Comparison of ENCODE assay signal across 8 cellular contexts in the genomic region with DNA sequence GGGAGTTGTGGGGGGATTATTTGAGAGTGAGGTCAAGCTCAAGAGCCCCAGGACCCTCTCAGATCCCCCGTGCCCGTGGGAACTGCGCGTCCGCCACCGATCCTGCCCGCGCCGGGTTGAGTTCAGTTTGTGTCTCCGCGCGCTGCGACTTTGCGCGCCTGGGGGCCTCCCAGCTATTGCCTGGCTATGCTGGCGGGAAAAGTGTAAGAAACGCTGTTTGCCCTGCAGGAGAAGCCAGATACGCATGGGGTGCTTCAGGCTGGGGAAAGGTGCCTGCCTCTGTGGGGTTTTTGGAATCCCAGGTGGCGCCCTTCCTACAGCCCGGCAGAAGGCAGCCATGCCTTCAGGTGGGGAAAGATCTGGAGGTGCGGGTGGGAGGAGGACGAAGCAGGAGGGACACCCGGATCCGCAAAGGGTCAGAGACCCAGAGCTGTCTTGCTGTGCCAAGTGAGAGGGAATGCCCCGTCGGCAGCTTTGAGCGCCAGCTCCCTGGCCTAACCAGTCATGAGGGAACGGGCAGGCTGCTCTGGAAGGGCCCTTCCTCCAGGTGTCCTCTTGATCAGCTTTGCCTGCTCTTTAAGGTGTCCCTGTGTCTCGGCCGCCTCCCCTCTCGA. TPM values are rescaled to one million over a fixed set of nuclear protein-coding genes. Genes with fewer than 3 reads are reported as not detected.
DNase-seq lines count a peak whose midpoint lies in the region; ATAC-seq and TF ChIP-seq lines count a peak whose summit lies in the region.

No MANE protein-coding gene starts in this region.

- peak overlapping the region; percentile 85 for H3K4me2 ChIP-seq in neuronal stem cell (ENCODE audit: insufficient read depth, low read length, poor library complexity, severe bottlenecking)

- H4K8ac ChIP-seq in neuronal stem cell (ENCODE audit: low read depth, low read length), result no peak overlapping the region

- H2BK12ac ChIP-seq in neuronal stem cell (ENCODE audit: low read length), result no peak overlapping the region

- H3K27me3 ChIP-seq in NT2/D1 (ENCODE audit: insufficient read depth, insufficient read length) (no peaks in the 10 kb centered on the region), neuronal stem cell (ENCODE audit: control insufficient read depth in 3 of 3, insufficient read depth in 3 of 3, low read depth in 1 of 3, low read length in 3 of 3) (no peaks in the 10 kb centered on the region)

- H4K91ac ChIP-seq in neuronal stem cell (ENCODE audit: low read depth, low read length, poor library complexity), result peak overlapping the region; percentile 19

- H3K18ac ChIP-seq in neuronal stem cell (ENCODE audit: low read length), result peak overlapping the region; percentile 99

- peak overlapping the region; percentile 56 for H3K4me3 ChIP-seq in NT2/D1 (ENCODE audit: insufficient read length, low read depth)
- peak overlapping the region; percentile 56 to 78 for H3K4me3 ChIP-seq in neuronal stem cell (ENCODE audit: low read length in 2 of 2)

- no peaks in the 10 kb centered on the region for H3K79me1 ChIP-seq in neuronal stem cell (ENCODE audit: low read depth, low read length)

- no peak for TF ChIP-seq CTCF in endothelial cell (IDR thresholded peaks at IDR 0.05; ENCODE audit: unreplicated experiment)

- peak overlapping the region; percentile 77 for H2AK5ac ChIP-seq in neuronal stem cell (ENCODE audit: low read depth, low read length)

- H2AFZ ChIP-seq in neuronal stem cell (ENCODE audit: low read length), result peak overlapping the region; percentile 96

- H3K36me3 ChIP-seq in NT2/D1 (ENCODE audit: insufficient read depth, insufficient read length, low read length), result no peaks in the 10 kb centered on the region
- no peaks in the 10 kb centered on the region for H3K36me3 ChIP-seq in neuronal stem cell (replicated peaks in 1 of 2; ENCODE audit: control insufficient read depth in 2 of 2, insufficient read depth in 2 of 2, low read length in 2 of 2)

- H3K4me1 Mint-ChIP-seq in endothelial cell (ENCODE audit: unreplicated experiment), result peaks cover 30% of the 10 kb centered on the region

- H2BK5ac ChIP-seq in neuronal stem cell (ENCODE audit: low read length), result peak overlapping the region; percentile 99

- peak overlapping the region; percentile 92 for H3K9ac ChIP-seq in NT2/D1 (ENCODE audit: insufficient read length, low read depth)
- peak overlapping the region; percentile 96 for H3K9ac ChIP-seq in neuronal stem cell (ENCODE audit: low read depth, low read length, poor library complexity)

- H2BK120ac ChIP-seq in neuronal stem cell (ENCODE audit: low read depth, low read length), result peak overlapping the region; percentile 100

- H3K27me3 Mint-ChIP-seq in endothelial cell (ENCODE audit: unreplicated experiment), result peaks cover 13% of the 10 kb centered on the region

- ATAC-seq in HG02884 (IDR thresholded peaks at IDR 0.05; ENCODE audit: unreplicated experiment) (no peak), HG02623 (IDR thresholded peaks at IDR 0.05; ENCODE audit: unreplicated experiment) (no peak)

- H3K4me1 ChIP-seq in NT2/D1 (ENCODE audit: insufficient read depth, insufficient read length), result peaks cover 23% of the 10 kb centered on the region
- peaks cover 29 to 33% of the 10 kb centered on the region in 2 donors for H3K4me1 ChIP-seq in neuronal stem cell (ENCODE audit: control insufficient read depth in 2 of 2, insufficient read depth in 1 of 2, low read depth in 1 of 2, low read length in 2 of 2)

- H3K9me3 Mint-ChIP-seq in endothelial cell (ENCODE audit: unreplicated experiment), result no peaks in the 10 kb centered on the region

- H3K9me3 ChIP-seq in NT2/D1 (ENCODE audit: insufficient read depth, low read length) (no peaks in the 10 kb centered on the region), neuronal stem cell (replicated peaks in 1 of 2; ENCODE audit: control insufficient read depth in 2 of 2, insufficient read depth in 1 of 2, low read depth in 1 of 2, low read length in 2 of 2) (no peaks in the 10 kb centered on the region)

- peak overlapping the region; percentile 99 for H2BK15ac ChIP-seq in neuronal stem cell (ENCODE audit: low read length)

- peak overlapping the region; percentile 100 for H3K27ac ChIP-seq in neuronal stem cell (replicated peaks; ENCODE audit: low read length)

- H3K36me3 Mint-ChIP-seq in endothelial cell (ENCODE audit: low read depth, unreplicated experiment), result no peaks in the 10 kb centered on the region

- H3K23ac ChIP-seq in neuronal stem cell (ENCODE audit: low read depth, low read length, poor library complexity), result peak overlapping the region; percentile 83

- peak overlapping the region; percentile 96 for H3K4ac ChIP-seq in neuronal stem cell (ENCODE audit: low read length)

- peak overlapping the region; percentile 88 for H3K27ac Mint-ChIP-seq in endothelial cell (ENCODE audit: unreplicated experiment)

- peak; percentile 58 for DNase-seq in COLO668 (lab: John Stamatoyannopoulos, UW; ENCODE audit: unreplicated experiment)
- no peak for DNase-seq in NT2/D1 (ENCODE audit: low read depth, low spot score)
- DNase-seq in endothelial cell (ENCODE audit: low spot score), result no peak
- no peak for DNase-seq in neuronal stem cell (ENCODE audit: low spot score)
- no peak for DNase-seq in Kasumi-1 (lab: John Stamatoyannopoulos, UW)
- DNase-seq in hepatic stellate cell (ENCODE audit: low spot score), result no peak

- H3K4me3 Mint-ChIP-seq in endothelial cell (ENCODE audit: unreplicated experiment), result peak overlapping the region; percentile 83

- H3K14ac ChIP-seq in neuronal stem cell (ENCODE audit: low read length), result no peak overlapping the region

- WGBS in neuronal stem cell (ENCODE audit: extremely low coverage in 2 of 2, insufficient read length in 2 of 2, insufficient replicate concordance in 1 of 2), 2 donors, result no CpG with 5 or more reads among the region's 31 CpGs

RNA-seq across cellular contexts. Expression of a gene that starts 22.5 kb away (rescaled TPM):
- not detected for total RNA-seq in endothelial cell (ENCODE audit: unreplicated experiment)
- polyA plus RNA-seq in neuronal stem cell (2013, experiment 1 of 2), result not detected
- not detected for polyA plus RNA-seq in neuronal stem cell (2013, experiment 2 of 2)
